9 cellular contexts compared by ENCODE assay signal in the genomic region with DNA sequence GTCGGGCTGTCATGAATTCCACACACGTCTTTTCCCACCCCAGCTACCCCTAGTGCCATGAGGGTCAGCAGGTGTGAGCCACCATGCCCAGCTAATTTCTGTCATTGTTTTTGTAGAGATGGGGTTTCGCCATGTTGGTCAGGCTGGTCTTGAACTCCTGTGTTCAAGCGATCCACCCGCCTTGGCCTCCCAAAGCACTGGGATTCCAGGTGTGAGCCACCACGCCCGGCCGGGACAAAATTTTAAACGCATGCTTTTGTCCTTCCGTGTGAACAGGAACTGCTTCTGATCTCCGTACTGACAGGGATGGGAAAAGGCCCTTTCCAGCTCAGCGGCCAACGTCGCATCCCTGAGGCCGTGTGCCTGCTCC. TPM values are rescaled to one million over a fixed set of nuclear protein-coding genes. Genes with fewer than 3 reads are reported as not detected.
A peak's percentile ranks its signal among the peaks of the same experiment; 100 is the strongest.
DNase-seq lines count a peak whose midpoint lies in the region; ATAC-seq and TF ChIP-seq lines count a peak whose summit lies in the region.
"Had no signal": no experiment of that assay in that cellular context is flagged by ENCODE, and none has a peak within 500 bp of the region (broad histone marks: within the 10 kb centered on the region; RNA-seq: fewer than 3 reads in every experiment).

No MANE protein-coding gene starts in this region.

- peaks cover 18 to 21% of the 10 kb centered on the region in 2 experiments for H3K9me3 Mint-ChIP-seq in H9
- H3K9me3 Mint-ChIP-seq in stimulated activated memory B cell treated with anti-CD40 and anti-IgM and Interleukin-4, amounts not matched to agents 10 μg/mL and 1 μg/mL and 100 μg/mL, for 72 hours, result peaks cover 4% of the 10 kb centered on the region
- H3K9me3 Mint-ChIP-seq in CD4-positive, alpha-beta T cell, result no peaks in the 10 kb centered on the region

- H2BK5ac ChIP-seq in H9 (ENCODE audit: insufficient read length, low read length), result no peak overlapping the region

- no peaks in the 10 kb centered on the region for H3K79me2 ChIP-seq in H9 (ENCODE audit: insufficient read depth, low read length)
- no peaks in the 10 kb centered on the region for H3K79me2 ChIP-seq in PC-9 (ENCODE audit: low read depth)

- no peak overlapping the region for H2AFZ ChIP-seq in H9 (ENCODE audit: low read length)
- peak overlapping the region; percentile 85 for H2AFZ ChIP-seq in PC-9

- peak overlapping the region; percentile 4 for H3K9ac ChIP-seq in H9 (ENCODE audit: extremely low read depth, insufficient read length, low read length)

- no peak for DNase-seq in H9
- DNase-seq in PC-9, result no peak
- DNase-seq in esophagus squamous epithelium (lab: John Stamatoyannopoulos, UW), result no peak
- no peak for DNase-seq in HuH-7 (ENCODE audit: low spot score)
- DNase-seq in CD4-positive, alpha-beta T cell, result no peak
- DNase-seq in stimulated activated CD8-positive, alpha-beta memory T cell treated with anti-CD3 and anti-CD28 coated beads, Interleukin-4, amount 100 ng/mL, for 48 hours, result no peak

- H3K27ac Mint-ChIP-seq in H9, result no peak overlapping the region; a peak in 1 of 7 replicates
- peak overlapping the region; percentile 19 for H3K27ac Mint-ChIP-seq in stimulated activated memory B cell treated with anti-CD40 and anti-IgM and Interleukin-4, amounts not matched to agents 10 μg/mL and 1 μg/mL and 100 μg/mL, for 72 hours
- no peak overlapping the region for H3K27ac Mint-ChIP-seq in CD4-positive, alpha-beta T cell

- H4K8ac ChIP-seq in H9 (replicated peaks; ENCODE audit: insufficient read length, low read depth, low read length), result peak overlapping the region; percentile 71

- H3K27me3 ChIP-seq in H9 (ENCODE audit: insufficient read depth, low read length) (no peaks in the 10 kb centered on the region), PC-9 (ENCODE audit: insufficient read depth, low read depth) (0 out of 2 replicates have a peak, but pooled peaks cover 4% of the 10 kb centered on the region), esophagus squamous epithelium (peaks cover 0 to 10% (median 0%) of the 10 kb centered on the region in 4 donors)
- no peaks in the 10 kb centered on the region for H3K27me3 ChIP-seq in CD4-positive, alpha-beta T cell (ENCODE audit: control insufficient read depth, insufficient read depth, low read length)

- TF ChIP-seq CTCF in H9 (conservative IDR thresholded peaks at IDR 0.05) (no peak), PC-9 (conservative IDR thresholded peaks at IDR 0.05) (no peak), esophagus squamous epithelium (IDR thresholded peaks at IDR 0.05) (no peak)
- no peak for TF ChIP-seq CTCF in CD4-positive, alpha-beta T cell (IDR thresholded peaks at IDR 0.05)

- H3K18ac ChIP-seq in H9 (ENCODE audit: insufficient read length, low read depth, low read length), result no peak overlapping the region

- H3K4me3 ChIP-seq in PC-9 (peak overlapping the region; percentile 41; the same call in 1 of the 2 replicates), esophagus squamous epithelium (peak overlapping the region in 3 of 4 donors; percentile 28 to 48 (median 36))

- H3T11ph ChIP-seq in H9 (ENCODE audit: low read length), result no peak overlapping the region

- POLR2A ChIA-PET in PC-9 (lab: Charles Lee; ENCODE audit: unreplicated experiment), result interaction anchor here (0.6 kb wide), 1 partner anchor 1224 kb away, joined by 7 read pairs; no protein-coding TSS in a partner anchor
- POLR2A ChIA-PET in CD4-positive, alpha-beta T cell (lab: Charles Lee), result interaction anchor here (1.5 kb wide), 1 partner anchor 16 kb away, joined by 5 read pairs; a partner anchor contains a TSS

- no peaks in the 10 kb centered on the region for H3K9me2 ChIP-seq in PC-9 (ENCODE audit: insufficient read depth)

- H3K56ac ChIP-seq in H9 (ENCODE audit: insufficient read length, low read depth, low read length), result no peak overlapping the region

- no peak overlapping the region for H2BK120ac ChIP-seq in H9 (ENCODE audit: low read depth, low read length, poor library complexity, severe bottlenecking)

- CTCF ChIA-PET in PC-9 (lab: Charles Lee), result interaction anchor here (0.6 to 2.6 kb wide), 7 partner anchors 19 to 279 kb away, joined by 3 to 17 read pairs (median 3); no protein-coding TSS in a partner anchor
- CTCF ChIA-PET in CD4-positive, alpha-beta T cell (lab: Charles Lee), result interaction anchor here (0.6 to 2.5 kb wide), 7 partner anchors 16 to 1357 kb away, joined by 3 to 10 read pairs (median 4); a partner anchor contains a TSS

- H3K4me2 ChIP-seq in H9 (ENCODE audit: insufficient read depth, insufficient read length, low read length), result peak overlapping the region; percentile 54
- H3K4me2 ChIP-seq in PC-9, result peak overlapping the region; percentile 77

- no peaks in the 10 kb centered on the region for H3K23me2 ChIP-seq in H9 (ENCODE audit: insufficient read length, low read depth, low read length, poor library complexity, severe bottlenecking)

- H4K91ac ChIP-seq in H9 (ENCODE audit: insufficient read length, low read depth, low read length), result no peak overlapping the region

- no peak overlapping the region for H2BK20ac ChIP-seq in H9 (ENCODE audit: low read depth, low read length, poor library complexity, severe bottlenecking)

- intact Hi-C loops in PC-9 (cut with micrococcal nuclease; ENCODE audit: unreplicated experiment) (loop anchor here (5.0 kb wide), 1 partner anchor 388 kb away; no protein-coding TSS in a partner anchor), esophagus squamous epithelium (cut with DNase I) (loop anchor here (10.0 kb wide), 1 partner anchor 181 kb away; no protein-coding TSS in a partner anchor)
- intact Hi-C loops in CD4-positive, alpha-beta T cell (cut with DNase I, micrococcal nuclease), result no loop called here

- H3K4me1 Mint-ChIP-seq in H9, result peaks cover 0 to 2% of the 10 kb centered on the region in 2 experiments; a peak in 1 of 4 replicates
- peaks cover 26% of the 10 kb centered on the region for H3K4me1 Mint-ChIP-seq in stimulated activated memory B cell treated with anti-CD40 and anti-IgM and Interleukin-4, amounts not matched to agents 10 μg/mL and 1 μg/mL and 100 μg/mL, for 72 hours
- peaks cover 13% of the 10 kb centered on the region for H3K4me1 Mint-ChIP-seq in CD4-positive, alpha-beta T cell (ENCODE audit: low read depth)

- H2BK15ac ChIP-seq in H9 (ENCODE audit: low read depth, low read length), result no peak overlapping the region; the same call in 1 of the 2 replicates

- H4K20me1 ChIP-seq in H9 (ENCODE audit: control insufficient read depth, insufficient read depth, insufficient read length) (no peaks in the 10 kb centered on the region), PC-9 (ENCODE audit: insufficient read depth) (no peaks in the 10 kb centered on the region)

- H3K79me1 ChIP-seq in H9 (ENCODE audit: insufficient read depth, low read depth, low read length, poor library complexity, severe bottlenecking), result no peaks in the 10 kb centered on the region

- BruUV-seq in PC-9 (replicated peaks; lab: Mats Ljungman, UMichigan), result no TSS peak

- H3K4ac ChIP-seq in H9 (ENCODE audit: low read depth, low read length), result no peak overlapping the region

- H3K4me1 ChIP-seq in H9 (ENCODE audit: insufficient read depth, low read length) (no peaks in the 10 kb centered on the region), PC-9 (replicated peaks; ENCODE audit: insufficient read depth) (peaks cover 11% of the 10 kb centered on the region), esophagus squamous epithelium (peaks cover 0 to 16% (median 3%) of the 10 kb centered on the region in 3 donors)

- H3K27ac ChIP-seq in H9 (ENCODE audit: insufficient read length, low read depth, low read length), result no peak overlapping the region
- no peak overlapping the region for H3K27ac ChIP-seq in PC-9
- H3K27ac ChIP-seq in esophagus squamous epithelium, result no peak overlapping the region
- no peak overlapping the region for H3K27ac ChIP-seq in CD4-positive, alpha-beta T cell (ENCODE audit: low read depth, low read length)

- peaks cover 10% of the 10 kb centered on the region; the same call in 1 of the 2 replicates for H3F3A ChIP-seq in PC-9 (ENCODE audit: insufficient read depth, low read depth)

- H3K36me3 ChIP-seq in PC-9 (ENCODE audit: low read depth), result no peaks in the 10 kb centered on the region
- H3K36me3 ChIP-seq in esophagus squamous epithelium, result no peaks in the 10 kb centered on the region

- H4K5ac ChIP-seq in H9 (ENCODE audit: insufficient read length, low read depth, low read length), result no peak overlapping the region

- no CpG with 5 or more reads among the region's 15 CpGs for WGBS in H9 (ENCODE audit: extremely low coverage, insufficient read length, low lambda C conversion rate)
- WGBS in esophagus squamous epithelium, 2 donors, result 81 to 93% methylated on average over 12 to 15 of the region's 15 CpGs

- no peak overlapping the region for H2BK12ac ChIP-seq in H9 (ENCODE audit: insufficient read length, low read depth, low read length)

- H3K9me3 ChIP-seq in H9 (ENCODE audit: control insufficient read depth, low read depth, low read length) (no peaks in the 10 kb centered on the region), PC-9 (ENCODE audit: insufficient read depth, low read depth) (peaks cover 7% of the 10 kb centered on the region; the same call in 1 of the 2 replicates), esophagus squamous epithelium (no peaks in the 10 kb centered on the region)
- H3K9me3 ChIP-seq in CD4-positive, alpha-beta T cell (ENCODE audit: control insufficient read depth, low read length), result no peaks in the 10 kb centered on the region

- H3K4me3 Mint-ChIP-seq in H9, result no peak overlapping the region; a peak in 1 of 5 replicates
- H3K4me3 Mint-ChIP-seq in stimulated activated memory B cell treated with anti-CD40 and anti-IgM and Interleukin-4, amounts not matched to agents 10 μg/mL and 1 μg/mL and 100 μg/mL, for 72 hours, result no peak overlapping the region
- H3K4me3 Mint-ChIP-seq in CD4-positive, alpha-beta T cell, result no peak overlapping the region

- H3K23ac ChIP-seq in H9 (ENCODE audit: insufficient read length, low read depth, low read length), result no peak overlapping the region

- peaks cover 0 to 1% (median 0%) of the 10 kb centered on the region in 3 experiments; a peak in 1 of 7 replicates for H3K36me3 Mint-ChIP-seq in H9 (ENCODE audit: insufficient read depth in 1 of 3, low read depth in 3 of 3)
- H3K36me3 Mint-ChIP-seq in stimulated activated memory B cell treated with anti-CD40 and anti-IgM and Interleukin-4, amounts not matched to agents 10 μg/mL and 1 μg/mL and 100 μg/mL, for 72 hours, result no peaks in the 10 kb centered on the region
- H3K36me3 Mint-ChIP-seq in CD4-positive, alpha-beta T cell (ENCODE audit: low read depth), result no peaks in the 10 kb centered on the region

- no peak for ATAC-seq in stimulated activated memory B cell treated with anti-CD40 and anti-IgM and Interleukin-4, amounts not matched to agents 10 μg/mL and 1 μg/mL and 100 μg/mL, for 72 hours
- no peak for ATAC-seq in CD4-positive, alpha-beta T cell (ENCODE audit: poor library complexity)

- TF ChIP-seq POLR2A in esophagus squamous epithelium (IDR thresholded peaks at IDR 0.05), result no peak

- H3K14ac ChIP-seq in H9 (ENCODE audit: insufficient read depth, low read length), result no peak overlapping the region

- no peak overlapping the region for H2AK5ac ChIP-seq in H9 (ENCODE audit: insufficient read length, low read length)

- H3K27me3 Mint-ChIP-seq in H9 (ENCODE audit: low read depth), result peaks cover 22% of the 10 kb centered on the region
- peaks cover 36% of the 10 kb centered on the region for H3K27me3 Mint-ChIP-seq in stimulated activated memory B cell treated with anti-CD40 and anti-IgM and Interleukin-4, amounts not matched to agents 10 μg/mL and 1 μg/mL and 100 μg/mL, for 72 hours
- H3K27me3 Mint-ChIP-seq in CD4-positive, alpha-beta T cell, result peaks cover 20% of the 10 kb centered on the region

RNA-seq across cellular contexts. Expression of a gene that starts 15.6 kb away (rescaled TPM):
- 11.1 and 13.7 TPM in 2 replicates for total RNA-seq in H9 (2021)
- 51.2 and 65.1 TPM in 2 replicates for total RNA-seq in PC-9 (2021)
- 10 to 100 TPM in 3 of 4 donors, 1 to 10 TPM in 1; 6.4 to 23.3 (median 14.0) TPM for total RNA-seq in esophagus squamous epithelium
- 10 to 100 TPM; 92.3 to 92.5 TPM for total RNA-seq in CD4-positive, alpha-beta T cell

RNA-seq across cellular contexts. Expression of a gene that starts 57.1 kb away (rescaled TPM):
- not detected in 2 replicates for total RNA-seq in H9 (2021)
- not detected in 2 replicates for total RNA-seq in PC-9 (2021)
- not detected for total RNA-seq in esophagus squamous epithelium
- not detected for total RNA-seq in CD4-positive, alpha-beta T cell
- total RNA-seq: left lobe of liver, pulmonary artery endothelial cell had no signal

Comparison
In these comparisons a context has a peak if more than half of its experiments do, and no peak if none do; other contexts are left out.
1. intact Hi-C loops: an anchor here in PC-9 (5.0 kb wide) and esophagus squamous epithelium (10.0 kb wide); none called in CD4-positive, alpha-beta T cell.